ENCODE assay signal across 26 cellular contexts in the genomic region with DNA sequence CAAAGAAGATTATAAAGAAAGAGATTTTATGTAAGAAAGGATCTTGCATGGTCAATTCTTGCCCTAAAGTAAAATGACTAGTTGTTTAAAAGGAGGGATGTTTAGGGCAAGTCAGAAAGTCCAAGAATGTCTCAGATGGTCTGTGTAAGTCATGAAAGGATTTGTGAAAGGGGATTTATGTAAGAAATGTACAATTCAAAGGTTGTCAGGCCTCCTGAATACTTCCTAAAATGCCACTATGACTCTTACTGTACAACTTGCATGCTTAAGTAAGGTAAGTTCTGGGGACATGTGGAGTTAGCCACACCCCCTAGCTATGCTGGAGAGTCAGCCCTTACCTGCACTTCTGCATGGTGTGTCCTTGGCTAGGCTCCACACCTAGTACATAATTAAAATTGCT.
DNase-seq lines count a peak whose midpoint lies in the region; ATAC-seq, FAIRE-seq and TF ChIP-seq lines count a peak whose summit lies in the region.
"Had no signal": no experiment of that assay in that cellular context is flagged by ENCODE, and none has a peak within 500 bp of the region (broad histone marks: within the 10 kb centered on the region; RNA-seq: fewer than 3 reads in every experiment).

No MANE protein-coding gene starts in this region.

- no peak for TF ChIP-seq RAD21 in HepG2 (CRISPR knock-in tag; IDR thresholded peaks at IDR 0.05)

- POLR2A ChIA-PET in HepG2 (lab: Yijun Ruan, JAX), result no interaction called here

- H3K36me3 ChIP-seq in HepG2 (replicated peaks in 1 of 2; ENCODE audit: control insufficient read depth in 1 of 2, insufficient read depth in 2 of 2, low read length in 2 of 2) (no peaks in the 10 kb centered on the region), right lobe of liver (no peaks in the 10 kb centered on the region), endodermal cell (ENCODE audit: control insufficient read depth, insufficient read depth, low read length) (no peaks in the 10 kb centered on the region)
- H3K36me3 ChIP-seq: BE2C, BLaER1 had no signal

- no peaks in the 10 kb centered on the region for H3K79me2 ChIP-seq in HepG2 (ENCODE audit: insufficient read depth, low read length)

- H3K27me3 ChIP-seq in HepG2 (ENCODE audit: control insufficient read depth in 1 of 2, insufficient read depth in 2 of 2, low read length in 2 of 2) (no peaks in the 10 kb centered on the region), right lobe of liver (no peaks in the 10 kb centered on the region), endodermal cell (ENCODE audit: control insufficient read depth, insufficient read depth, low read length, poor library complexity, severe bottlenecking) (no peaks in the 10 kb centered on the region)
- H3K27me3 ChIP-seq: BE2C, BLaER1 had no signal

- CTCF ChIA-PET in HepG2 (lab: Yijun Ruan, JAX; ENCODE audit: low intra/inter-chr PET ratio, low total read pairs), result no interaction called here

- no peak for DNase-seq in HepG2 (ENCODE audit: low spot score)
- no peak for DNase-seq in right lobe of liver
- DNase-seq in OCI-M1 (lab: John Stamatoyannopoulos, UW), result peak; percentile 15
- no peak for DNase-seq in endodermal cell
- no peak for DNase-seq in activated CD4-positive, alpha-beta T cell treated with anti-CD3 and anti-CD28 coated beads for 48 hours
- DNase-seq: ACHN; BE2C; C1 segment of cervical spinal cord; CD4-positive, alpha-beta memory T cell; CD4-positive, CD25-positive, alpha-beta regulatory T cell; CD8-positive, alpha-beta memory T cell; COR-L47; DMS 273 treated with DMSO at 0.1 percent for 48 hours; DMS153; DMS53; DMS79; DND-41; EL; GDM1 had no signal

- H3K4me1 Mint-ChIP-seq in endodermal cell, result peaks cover 5% of the 10 kb centered on the region
- H3K4me1 Mint-ChIP-seq: CD14-positive monocyte; CD4-positive, alpha-beta memory T cell; CD4-positive, CD25-positive, alpha-beta regulatory T cell; CD8-positive, alpha-beta memory T cell had no signal

- H4K20me1 ChIP-seq in HepG2 (ENCODE audit: insufficient read depth, low read length), result no peaks in the 10 kb centered on the region
- H4K20me1 ChIP-seq: BLaER1 had no signal

- in situ Hi-C loops in HepG2 (cut with HindIII; ENCODE audit: extremely low pct_ligation_motif_present, low pct_unique_long_range_greater_than_20kb), result no loop called here

- TF ChIP-seq CTCF in HepG2 (CRISPR knock-in tag; IDR thresholded peaks at IDR 0.05) (no peak), right lobe of liver (IDR thresholded peaks at IDR 0.05) (no peak), endodermal cell (conservative IDR thresholded peaks at IDR 0.05) (no peak)

- H3K9me3 ChIP-seq in HepG2 (ENCODE audit: low read length) (peaks cover 29% of the 10 kb centered on the region), right lobe of liver (no peaks in the 10 kb centered on the region), endodermal cell (ENCODE audit: control insufficient read depth, low read length) (peaks cover 54% of the 10 kb centered on the region)
- H3K9me3 ChIP-seq: BE2C had no signal

- H3K27ac Mint-ChIP-seq in endodermal cell, result no peak overlapping the region
- H3K27ac Mint-ChIP-seq: CD14-positive monocyte; CD4-positive, alpha-beta memory T cell; CD4-positive, CD25-positive, alpha-beta regulatory T cell; CD8-positive, alpha-beta memory T cell had no signal

- no peak for ATAC-seq in HepG2
- no peak for ATAC-seq in right lobe of liver
- ATAC-seq in GM19467 (IDR thresholded peaks at IDR 0.05; ENCODE audit: unreplicated experiment), result no peak
- ATAC-seq: GM12878 had no signal

- no peaks in the 10 kb centered on the region for H3K27me3 Mint-ChIP-seq in endodermal cell (ENCODE audit: insufficient read depth)
- H3K27me3 Mint-ChIP-seq: CD4-positive, CD25-positive, alpha-beta regulatory T cell had no signal

- H2AFZ ChIP-seq in HepG2 (ENCODE audit: low read length), result no peak overlapping the region

- TF ChIP-seq EP300 in HepG2 (IDR thresholded peaks at IDR 0.05; ENCODE audit: low read depth in 2 of 2, low read length in 2 of 2) (no peak), HepG2 (CRISPR knock-in tag; IDR thresholded peaks at IDR 0.05; ENCODE audit: borderline replicate concordance) (no peak)

- no peak overlapping the region for H3K9ac ChIP-seq in HepG2 (ENCODE audit: insufficient read depth, low read depth, low read length)
- H3K9ac ChIP-seq in endodermal cell (ENCODE audit: extremely low read depth, low read length, poor library complexity, severe bottlenecking), result no peak overlapping the region
- H3K9ac ChIP-seq: BLaER1 had no signal

- FAIRE-seq in HepG2 (lab: Jason Lieb, UNC), result no peak
- FAIRE-seq: GM12878, GM12892, GM18507 had no signal

- H3K9me3 Mint-ChIP-seq in endodermal cell, result peaks cover 55% of the 10 kb centered on the region

- no TSS peak for BruUV-seq in HepG2 (replicated peaks; lab: Mats Ljungman, UMichigan)

- no peak overlapping the region for H3K4me3 Mint-ChIP-seq in endodermal cell
- H3K4me3 Mint-ChIP-seq: CD14-positive monocyte; CD4-positive, alpha-beta memory T cell; CD4-positive, CD25-positive, alpha-beta regulatory T cell; CD8-positive, alpha-beta memory T cell had no signal

- H3K4me3 ChIP-seq in HepG2 (replicated peaks in 1 of 3; ENCODE audit: insufficient read depth in 1 of 3, low read depth in 2 of 3, low read length in 3 of 3) (no peak overlapping the region), right lobe of liver (no peak overlapping the region), endodermal cell (ENCODE audit: low read length) (peak overlapping the region; percentile 26)
- H3K4me3 ChIP-seq: BLaER1, GM12878 had no signal

- H3K4me1 ChIP-seq in HepG2 (ENCODE audit: insufficient read depth, low read length), result no peaks in the 10 kb centered on the region
- no peaks in the 10 kb centered on the region for H3K4me1 ChIP-seq in right lobe of liver
- H3K4me1 ChIP-seq in endodermal cell (ENCODE audit: control insufficient read depth, insufficient read depth, low read length), result no peaks in the 10 kb centered on the region
- H3K4me1 ChIP-seq: BLaER1 had no signal

- no peaks in the 10 kb centered on the region for H3K36me3 Mint-ChIP-seq in endodermal cell (ENCODE audit: low read depth)
- H3K36me3 Mint-ChIP-seq: CD14-positive monocyte; CD4-positive, CD25-positive, alpha-beta regulatory T cell had no signal

- H3K4me2 ChIP-seq in HepG2 (ENCODE audit: low read depth, low read length), result no peak overlapping the region
- H3K4me2 ChIP-seq: BLaER1 had no signal

- no peak overlapping the region for H3K27ac ChIP-seq in HepG2 (ENCODE audit: extremely low read length, insufficient read depth, low read length)
- no peak overlapping the region for H3K27ac ChIP-seq in right lobe of liver
- H3K27ac ChIP-seq in endodermal cell (ENCODE audit: low read depth, low read length), result no peak overlapping the region
- H3K27ac ChIP-seq: 22Rv1, BLaER1 had no signal

- no peak for TF ChIP-seq POLR2A in HepG2 (IDR thresholded peaks at IDR 0.05; ENCODE audit: insufficient read depth in 1 of 2, low read depth in 2 of 2, low read length in 2 of 2)
- no peak for TF ChIP-seq POLR2A in right lobe of liver (IDR thresholded peaks at IDR 0.05)

- intact Hi-C loops in HepG2 (cut with micrococcal nuclease; ENCODE audit: unreplicated experiment), result no loop called here
- intact Hi-C loops in right lobe of liver (cut with DNase I), result no loop called here

TF ChIP-seq in HepG2, 621 proteins besides CTCF, POLR2A, EP300 and RAD21:
- TF ChIP-seq ZNF781 (CRISPR knock-in tag; IDR thresholded peaks at IDR 0.05; ENCODE audit: borderline replicate concordance, not compliant biosample characterization) (no peak), ZNF724P (CRISPR knock-in tag; IDR thresholded peaks at IDR 0.05; ENCODE audit: borderline replicate concordance) (peak; percentile 91), ZNF562 (CRISPR knock-in tag; IDR thresholded peaks at IDR 0.05; ENCODE audit: borderline replicate concordance) (no peak), ZNF766 (CRISPR knock-in tag; IDR thresholded peaks at IDR 0.05; ENCODE audit: borderline replicate concordance) (no peak), ATF7 (IDR thresholded peaks at IDR 0.05) (no peak), ATF7 (CRISPR knock-in tag; IDR thresholded peaks at IDR 0.05) (no peak)
- TF ChIP-seq, protein P1, sequence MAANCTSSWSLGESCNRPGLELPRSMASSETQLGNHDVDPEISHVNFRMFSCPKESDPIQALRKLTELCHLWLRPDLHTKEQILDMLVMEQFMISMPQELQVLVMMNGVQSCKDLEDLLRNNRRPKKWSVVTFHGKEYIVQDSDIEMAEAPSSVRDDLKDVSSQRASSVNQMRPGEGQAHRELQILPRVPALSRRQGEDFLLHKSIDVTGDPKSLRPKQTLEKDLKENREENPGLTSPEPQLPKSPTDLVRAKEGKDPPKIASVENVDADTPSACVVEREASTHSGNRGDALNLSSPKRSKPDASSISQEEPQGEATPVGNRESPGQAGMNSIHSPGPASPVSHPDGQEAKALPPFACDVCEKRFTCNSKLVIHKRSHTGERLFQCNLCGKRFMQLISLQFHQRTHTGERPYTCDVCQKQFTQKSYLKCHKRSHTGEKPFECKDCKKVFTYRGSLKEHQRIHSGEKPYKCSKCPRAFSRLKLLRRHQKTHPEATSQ (CRISPR knock-in tag; IDR thresholded peaks at IDR 0.05; ENCODE audit: borderline replicate concordance), result no peak
